Comparison of ENCODE assay signal across 11 cellular contexts in genomic region chr1:204426035-204426436, GRCh38. TPM values are rescaled to one million over a fixed set of nuclear protein-coding genes. Genes with fewer than 3 reads are reported as not detected.
A peak's percentile ranks its signal among the peaks of the same experiment; 100 is the strongest.
DNase-seq lines count a peak whose midpoint lies in the region; ATAC-seq and TF ChIP-seq lines count a peak whose summit lies in the region.
"Had no signal": no experiment of that assay in that cellular context is flagged by ENCODE, and none has a peak within 500 bp of the region (broad histone marks: within the 10 kb centered on the region; RNA-seq: fewer than 3 reads in every experiment).

No MANE protein-coding gene starts in this region.

- peak; percentile 53 to 75 for ATAC-seq in activated T-cell treated with anti-CD3 and anti-CD28 coated beads, Interleukin-2, amount 50 U/mL, for 72 hours (replicated peaks in 1 of 2)
- ATAC-seq in GM19328 (IDR thresholded peaks at IDR 0.05; ENCODE audit: unreplicated experiment), result no peak

- H3K4me2 ChIP-seq in SK-N-SH, result peak overlapping the region; percentile 19; the same call in 1 of the 2 replicates

- no peak overlapping the region for H2AFZ ChIP-seq in SK-N-SH (ENCODE audit: low read depth)

- H3K27ac ChIP-seq in SK-N-SH (ENCODE audit: low read depth in 2 of 2, low read length in 1 of 2) (peak overlapping the region in 1 of 2 experiments; percentile 78; a peak in 2 of 4 replicates), stomach (no peak overlapping the region), tibial nerve (no peak overlapping the region), testis (no peak overlapping the region)

- TF ChIP-seq POLR2A in stomach (IDR thresholded peaks at IDR 0.05) (no peak), tibial nerve (IDR thresholded peaks at IDR 0.05) (no peak), testis (IDR thresholded peaks at IDR 0.05) (no peak)

- peaks cover 2 to 6% of the 10 kb centered on the region in 2 experiments; a peak in 2 of 4 replicates for H3K4me1 ChIP-seq in SK-N-SH (ENCODE audit: control insufficient read depth in 1 of 2, insufficient read depth in 2 of 2, low read depth in 1 of 2, low read length in 1 of 2)
- H3K4me1 ChIP-seq in stomach, result peaks cover 0 to 11% (median under 1%) of the 10 kb centered on the region in 4 donors
- peaks cover 0 to 13% (median 0%) of the 10 kb centered on the region in 4 donors for H3K4me1 ChIP-seq in tibial nerve
- H3K4me1 ChIP-seq in testis, result no peaks in the 10 kb centered on the region

- no peaks in the 10 kb centered on the region for H3K9me3 Mint-ChIP-seq in activated T-cell treated with anti-CD3 and anti-CD28 coated beads, Interleukin-2, amount 50 U/mL, for 72 hours
- H3K9me3 Mint-ChIP-seq: memory B cell had no signal

- no peaks in the 10 kb centered on the region for H3K27me3 ChIP-seq in SK-N-SH (ENCODE audit: insufficient read depth)
- H3K27me3 ChIP-seq in stomach, result no peaks in the 10 kb centered on the region
- no peaks in the 10 kb centered on the region for H3K27me3 ChIP-seq in tibial nerve
- no peaks in the 10 kb centered on the region for H3K27me3 ChIP-seq in testis

- H4K20me1 ChIP-seq in SK-N-SH (ENCODE audit: insufficient read depth), result no peaks in the 10 kb centered on the region

- H3K4me3 ChIP-seq in SK-N-SH (ENCODE audit: low read depth in 2 of 2, low read length in 1 of 2) (no peak overlapping the region), fibroblast of the aortic adventitia (ENCODE audit: low read depth, low read length) (no peak overlapping the region), stomach (no peak overlapping the region), tibial nerve (no peak overlapping the region), testis (no peak overlapping the region)

- no peak for TF ChIP-seq RAD21 in SK-N-SH (IDR thresholded peaks at IDR 0.05; ENCODE audit: low read length)

- TF ChIP-seq CTCF in SK-N-SH (IDR thresholded peaks at IDR 0.05), result no peak
- TF ChIP-seq CTCF in fibroblast of the aortic adventitia (IDR thresholded peaks at IDR 0.05; ENCODE audit: insufficient read depth, low read length), result no peak
- TF ChIP-seq CTCF in stomach (IDR thresholded peaks at IDR 0.05), result no peak
- TF ChIP-seq CTCF in tibial nerve (IDR thresholded peaks at IDR 0.05), result no peak
- TF ChIP-seq CTCF in testis (IDR thresholded peaks at IDR 0.05), result no peak

- CTCF ChIA-PET in SK-N-SH (lab: Yijun Ruan, JAX), result interaction anchor here (1.2 to 35.1 kb wide), 2 partner anchors 71 to 381 kb away, joined by 4 to 1005 read pairs; partner anchors contain the start of gene PIK3C2B

- 38% methylated on average over 5 of the region's 5 CpGs for WGBS in SK-N-SH (ENCODE audit: low lambda C conversion rate)
- 89 to 93% (median 92%) methylated on average over 5 of the region's 5 CpGs for WGBS in stomach, 5 donors
- WGBS in tibial nerve, 2 donors, result 92 to 95% methylated on average over 5 of the region's 5 CpGs
- 90 to 99% methylated on average over 5 of the region's 5 CpGs for WGBS in testis, 2 donors

- H3K4me3 Mint-ChIP-seq in activated T-cell treated with anti-CD3 and anti-CD28 coated beads, Interleukin-2, amount 50 U/mL, for 72 hours, result no peak overlapping the region
- H3K4me3 Mint-ChIP-seq: memory B cell had no signal

- H3K27ac Mint-ChIP-seq in activated T-cell treated with anti-CD3 and anti-CD28 coated beads, Interleukin-2, amount 50 U/mL, for 72 hours, result no peak overlapping the region
- H3K27ac Mint-ChIP-seq: memory B cell had no signal

- peaks cover 22% of the 10 kb centered on the region for H3F3A ChIP-seq in SK-N-SH (replicated peaks; ENCODE audit: insufficient read depth)

- H3K36me3 ChIP-seq in SK-N-SH (replicated peaks in 1 of 2; ENCODE audit: control insufficient read depth in 1 of 2, insufficient read depth in 2 of 2, low read length in 1 of 2) (peaks cover 0 to 12% of the 10 kb centered on the region in 2 experiments), stomach (peaks cover 24 to 97% (median 85%) of the 10 kb centered on the region in 4 donors), tibial nerve (peaks cover 0 to 58% (median 14%) of the 10 kb centered on the region in 3 donors), testis (ENCODE audit: low read depth, missing control alignments) (no peaks in the 10 kb centered on the region)

- POLR2A ChIA-PET in SK-N-SH (lab: Yijun Ruan, JAX), result no interaction called here

- no peak for DNase-seq in activated T-cell treated with anti-CD3 and anti-CD28 coated beads, Interleukin-2, amount 50 U/mL, for 72 hours
- DNase-seq in activated T-cell treated with anti-CD3 and anti-CD28 coated beads for 4 hours (no peak), SK-N-SH (no peak), fibroblast of the aortic adventitia (ENCODE audit: low read depth) (peak; percentile 82), stomach (peak; percentile 21), tibial nerve (ENCODE audit: low spot score in 2 of 2) (no peak), testis (no peak)
- DNase-seq: activated CD4-positive, alpha-beta T cell treated with anti-CD3 and anti-CD28 coated beads, Interleukin-2, amount 50 U/mL, for 1 hour; NCI-H2227 treated with DMSO at 0.1 percent for 48 hours had no signal

- peaks cover 6 to 11% of the 10 kb centered on the region in 2 donors for H3K36me3 Mint-ChIP-seq in activated T-cell treated with anti-CD3 and anti-CD28 coated beads, Interleukin-2, amount 50 U/mL, for 72 hours (ENCODE audit: insufficient read depth in 2 of 2)

- intact Hi-C loops in stomach (cut with DNase I; ENCODE audit: low total_unique reads) (no loop called here), testis (cut with DNase I; ENCODE audit: low total_unique reads) (no loop called here)

- H3K9me3 ChIP-seq in SK-N-SH, result no peaks in the 10 kb centered on the region
- no peaks in the 10 kb centered on the region for H3K9me3 ChIP-seq in stomach
- H3K9me3 ChIP-seq in tibial nerve, result no peaks in the 10 kb centered on the region
- H3K9me3 ChIP-seq in testis, result no peaks in the 10 kb centered on the region

- no peaks in the 10 kb centered on the region for H3K27me3 Mint-ChIP-seq in activated T-cell treated with anti-CD3 and anti-CD28 coated beads, Interleukin-2, amount 50 U/mL, for 72 hours (ENCODE audit: low read depth)
- H3K27me3 Mint-ChIP-seq: memory B cell had no signal

- TF ChIP-seq EP300 in SK-N-SH (IDR thresholded peaks at IDR 0.05; ENCODE audit: borderline replicate concordance in 1 of 2, low read depth in 1 of 2, low read length in 1 of 2) (peak in 1 of 2 experiments; percentile 76; a peak in 2 of 4 replicates), stomach (IDR thresholded peaks at IDR 0.05) (no peak), tibial nerve (IDR thresholded peaks at IDR 0.05) (no peak)

- no peaks in the 10 kb centered on the region for H3K9me2 ChIP-seq in SK-N-SH

- H3K79me2 ChIP-seq in SK-N-SH (ENCODE audit: insufficient read depth), result no peaks in the 10 kb centered on the region; the same call in 1 of the 2 replicates

- no peak overlapping the region for H3K9ac ChIP-seq in SK-N-SH

- H3K4me1 Mint-ChIP-seq in activated T-cell treated with anti-CD3 and anti-CD28 coated beads, Interleukin-2, amount 50 U/mL, for 72 hours (ENCODE audit: low read depth), result peaks cover 2% of the 10 kb centered on the region

TF ChIP-seq in SK-N-SH, 30 proteins besides CTCF, POLR2A, EP300 and RAD21 (continues in another document):
- TF ChIP-seq EZH2phosphoT487 (IDR thresholded peaks at IDR 0.05; ENCODE audit: borderline replicate concordance, low read depth) (no peak), MXI1 (IDR thresholded peaks at IDR 0.05; ENCODE audit: low read depth, low read length) (no peak), TEAD4 (IDR thresholded peaks at IDR 0.05; ENCODE audit: borderline replicate concordance, insufficient read depth) (no peak), POLR2AphosphoS5 (IDR thresholded peaks at IDR 0.05; ENCODE audit: low read depth, low read length) (peak; percentile 26; the same call in 1 of the 2 replicates), MEF2A (IDR thresholded peaks at IDR 0.05; ENCODE audit: borderline replicate concordance, low read depth) (no peak), RXRA (IDR thresholded peaks at IDR 0.05; ENCODE audit: borderline replicate concordance, low read depth) (peak; percentile 48; the same call in 1 of the 2 replicates), JUND (IDR thresholded peaks at IDR 0.05) (peak; percentile 87), TAF1 (IDR thresholded peaks at IDR 0.05; ENCODE audit: borderline replicate concordance, low read depth, low read length) (no peak), GATA2 (CRISPR knock-in tag; IDR thresholded peaks at IDR 0.05) (no peak), FOSL2 (IDR thresholded peaks at IDR 0.05; ENCODE audit: borderline replicate concordance, low read depth) (peak; percentile 92), PBX3 (IDR thresholded peaks at IDR 0.05) (peak; percentile 78)
- TF ChIP-seq, protein P1, sequence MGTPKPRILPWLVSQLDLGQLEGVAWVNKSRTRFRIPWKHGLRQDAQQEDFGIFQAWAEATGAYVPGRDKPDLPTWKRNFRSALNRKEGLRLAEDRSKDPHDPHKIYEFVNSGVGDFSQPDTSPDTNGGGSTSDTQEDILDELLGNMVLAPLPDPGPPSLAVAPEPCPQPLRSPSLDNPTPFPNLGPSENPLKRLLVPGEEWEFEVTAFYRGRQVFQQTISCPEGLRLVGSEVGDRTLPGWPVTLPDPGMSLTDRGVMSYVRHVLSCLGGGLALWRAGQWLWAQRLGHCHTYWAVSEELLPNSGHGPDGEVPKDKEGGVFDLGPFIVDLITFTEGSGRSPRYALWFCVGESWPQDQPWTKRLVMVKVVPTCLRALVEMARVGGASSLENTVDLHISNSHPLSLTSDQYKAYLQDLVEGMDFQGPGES (IDR thresholded peaks at IDR 0.05; ENCODE audit: low read depth, low read length), result no peak

RNA-seq across cellular contexts. Expression of gene PPP1R15B, which starts 14.4 kb away (rescaled TPM):
- 10 to 100 TPM; 82.9 to 94.2 TPM for total RNA-seq in activated T-cell treated with anti-CD3 and anti-CD28 coated beads, Interleukin-2, amount 50 U/mL, for 72 hours
- polyA plus RNA-seq in SK-N-SH (2012; rRNA removed), result 12.1 and 14.3 TPM in 2 replicates
- polyA plus RNA-seq in SK-N-SH (2012; cell fraction: cytosol; rRNA removed), result 13.1 and 13.4 TPM in 2 replicates
- 10.3 and 13.2 TPM in 2 replicates for polyA plus RNA-seq in SK-N-SH (2012; cell fraction: nucleus; rRNA removed)
- total RNA-seq in fibroblast of the aortic adventitia (ENCODE audit: low replicate concordance), result 20.0 and 30.3 TPM in 2 replicates
- total RNA-seq in stomach, result 10 to 100 TPM; 19.8 to 74.4 (median 51.6) TPM
- polyA plus RNA-seq in stomach, result 10 to 100 TPM in 1 of 3 donors, 1 to 10 TPM in 2; 6.5 to 11.1 (median 9.3) TPM
- total RNA-seq in tibial nerve, result 10 to 100 TPM; 42.9 to 59.9 (median 49.2) TPM
- total RNA-seq in testis, result 10 to 100 TPM; 40.1 to 42.0 TPM
- 22.5 TPM for polyA plus RNA-seq in testis (ENCODE audit: insufficient read depth, low read depth, low replicate concordance)

Comparison
In these comparisons a context has a peak if more than half of its experiments do, and no peak if none do; other contexts are left out.
1. DNase-seq: peak in fibroblast of the aortic adventitia (single experiment) and stomach (single experiment); none in activated T-cell treated with anti-CD3 and anti-CD28 coated beads, Interleukin-2, amount 50 U/mL, for 72 hours (0 of 2), activated T-cell treated with anti-CD3 and anti-CD28 coated beads for 4 hours (single experiment), SK-N-SH (single experiment), tibial nerve (0 of 2) and testis (single experiment).